ENCODE assay signal across 8 cellular contexts in genomic region chr5:95842955-95843544, GRCh38. TPM values are rescaled to one million over a fixed set of nuclear protein-coding genes. Genes with fewer than 3 reads are reported as not detected.
A peak's percentile ranks its signal among the peaks of the same experiment; 100 is the strongest.
DNase-seq lines count a peak whose midpoint lies in the region; ATAC-seq and TF ChIP-seq lines count a peak whose summit lies in the region.

No MANE protein-coding gene starts in this region.

- H3K4me3 ChIP-seq in adrenal gland: no peak overlapping the region

- peak; percentile 93 to 94 for DNase-seq in AML-193 (lab: John Stamatoyannopoulos, UW)
- peak; percentile 95 for DNase-seq in SKM-1 (lab: John Stamatoyannopoulos, UW; ENCODE audit: unreplicated experiment)
- DNase-seq in adrenal gland: peak; percentile 79 to 91 (median 89)
- DNase-seq in left colon: peak; percentile 56 to 74
- DNase-seq in stimulated activated naive CD4-positive, alpha-beta T cell (lab: John Stamatoyannopoulos, UW): peak; percentile 21 to 55 (median 33)
- DNase-seq in superior temporal gyrus (ENCODE audit: extremely low spot score): no peak

- peaks cover 9 to 22% of the 10 kb centered on the region in 2 donors for H3K4me1 ChIP-seq in adrenal gland (replicated peaks in 1 of 2)

- intact Hi-C loops in adrenal gland (cut with DNase I) (loop anchor here in 1 of 2 donors (5.0 kb wide), 1 partner anchor 61 kb away; no protein-coding TSS in a partner anchor), left colon (cut with DNase I, micrococcal nuclease) (loop anchor here in 1 of 2 donors (10.0 kb wide), 1 partner anchor 58 kb away; no protein-coding TSS in a partner anchor)

- ATAC-seq in GM19328 (IDR thresholded peaks at IDR 0.05; ENCODE audit: unreplicated experiment): peak; percentile 91
- peak; percentile 85 for ATAC-seq in HG03342 (IDR thresholded peaks at IDR 0.05; ENCODE audit: unreplicated experiment)
- ATAC-seq in left colon: no peak

- peak in 4 of 6 experiments; percentile 18 to 41 (median 30) for TF ChIP-seq CTCF in adrenal gland (IDR thresholded peaks at IDR 0.05)

- H3K27ac ChIP-seq in adrenal gland: peak overlapping the region; percentile 33 to 89 (median 70)

- no peaks in the 10 kb centered on the region for H3K27me3 ChIP-seq in adrenal gland

- peak in 1 of 2 donors; percentile 62 for TF ChIP-seq POLR2A in adrenal gland (IDR thresholded peaks at IDR 0.05)

- H3K36me3 ChIP-seq in adrenal gland (replicated peaks in 1 of 2): no peaks in the 10 kb centered on the region

- WGBS in adrenal gland, 4 donors: 42 to 53% (median 48%) methylated on average over 9 to 11 of the region's 11 CpGs

- no peaks in the 10 kb centered on the region for H3K9me3 ChIP-seq in adrenal gland (replicated peaks in 1 of 3)

RNA-seq across cellular contexts. Expression of gene GLRX, which starts 20.5 kb away (rescaled TPM):
- total RNA-seq in adrenal gland (100 to 1,000 TPM in 6 of 8 donors, 10 to 100 TPM in 2; 68.1 to 236 (median 136) TPM), left colon (10 to 100 TPM; 82.4 to 91.9 TPM)
- polyA plus RNA-seq in adrenal gland: 100 to 1,000 TPM in 1 of 3 donors, 10 to 100 TPM in 2; 84.8 to 279 (median 85.2) TPM
